ENCODE assay signal across 29 cellular contexts in the genomic region with DNA sequence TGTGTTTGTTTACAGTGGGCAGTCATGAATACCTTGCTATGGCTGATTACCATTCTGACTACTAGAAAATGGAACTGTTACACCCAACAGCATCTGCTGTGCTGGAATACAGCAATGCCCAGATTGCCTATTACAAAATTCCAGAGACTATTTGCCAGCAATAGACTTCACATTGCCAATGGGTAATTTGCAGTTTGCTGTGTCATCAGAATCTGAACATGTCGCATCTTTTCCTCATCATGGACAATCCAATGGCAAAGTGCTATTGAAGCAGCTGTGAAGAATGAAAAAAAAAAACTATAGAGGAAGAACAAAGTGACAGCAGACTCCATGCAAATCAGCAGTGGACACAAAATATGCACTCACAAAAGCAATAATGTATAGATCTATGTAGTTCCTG.
"Had no signal": no experiment of that assay in that cellular context is flagged by ENCODE, and none has a peak within 500 bp of the region (broad histone marks: within the 10 kb centered on the region; RNA-seq: fewer than 3 reads in every experiment).

No MANE protein-coding gene starts in this region.

- H3K27me3 ChIP-seq: adrenal gland, body of pancreas, esophagus muscularis mucosa, foreskin keratinocyte, gastrocnemius medialis, heart left ventricle had no signal

- H3K4me3 ChIP-seq: adrenal gland, body of pancreas, esophagus muscularis mucosa, gastrocnemius medialis, heart left ventricle had no signal

- ATAC-seq: activated CD4-positive, alpha-beta T cell treated with anti-CD3 and anti-CD28 coated beads for 36 hours; activated CD8-positive, alpha-beta memory T cell treated with anti-CD3 and anti-CD28 coated beads, Interleukin-2, amount 10 ng/mL, durations not matched to agents 7 days and 5 days; activated CD8-positive, alpha-beta T cell treated with anti-CD3 and anti-CD28 coated beads, Interleukin-2, amount 10 ng/mL, durations not matched to agents 7 days and 5 days; activated naive CD8-positive, alpha-beta T cell treated with anti-CD3 and anti-CD28 coated beads, Interleukin-2, amount 50 U/mL, for 24 hours; body of pancreas; effector memory CD8-positive, alpha-beta T cell; foreskin keratinocyte; gastrocnemius medialis; heart left ventricle had no signal

- H3K9me3 ChIP-seq: adrenal gland, body of pancreas, gastrocnemius medialis had no signal

- H3K4me1 ChIP-seq: adrenal gland, body of pancreas, esophagus muscularis mucosa, foreskin keratinocyte, gastrocnemius medialis, heart left ventricle had no signal

- H3K36me3 ChIP-seq: adrenal gland, esophagus muscularis mucosa, gastrocnemius medialis, heart left ventricle had no signal

- H3K27ac ChIP-seq: adrenal gland, body of pancreas, esophagus muscularis mucosa, foreskin keratinocyte, gastrocnemius medialis, heart left ventricle had no signal

- DNase-seq: activated CD4-positive, alpha-beta memory T cell treated with anti-CD3 and anti-CD28 coated beads for 36 hours; activated CD4-positive, alpha-beta T cell treated with anti-CD3 and anti-CD28 coated beads for 36 hours; activated CD4-positive, alpha-beta T cell treated with anti-CD3 and anti-CD28 coated beads, Interleukin-2, amount 10 ng/mL, durations not matched to agents 24 days and 14 days; activated CD4-positive, CD25-positive, alpha-beta regulatory T cell; activated CD4-positive, CD25-positive, alpha-beta regulatory T cell treated with anti-CD3 and anti-CD28 coated beads, Interleukin-2, amount 50 U/mL, for 72 hours; activated CD8-positive, alpha-beta memory T cell treated with anti-CD3 and anti-CD28 coated beads, Interleukin-2, amount 10 ng/mL, durations not matched to agents 7 days and 5 days; activated CD8-positive, alpha-beta memory T cell treated with anti-CD3 and anti-CD28 coated beads, Interleukin-2, amount 50 U/mL, for 4 hours; activated CD8-positive, alpha-beta T cell treated with anti-CD3 and anti-CD28 coated beads, Interleukin-2, amount 10 ng/mL, durations not matched to agents 7 days and 5 days; activated effector memory CD4-positive, alpha-beta T cell treated with anti-CD3 and anti-CD28 coated beads, Interleukin-2, amount 50 U/mL, for 16 hours; activated naive CD4-positive, alpha-beta T cell treated with anti-CD3 and anti-CD28 coated beads for 36 hours; activated naive CD8-positive, alpha-beta T cell treated with anti-CD3 and anti-CD28 coated beads for 36 hours; activated naive CD8-positive, alpha-beta T cell treated with anti-CD3 and anti-CD28 coated beads, Interleukin-2, amount 50 U/mL, for 24 hours; activated T-cell treated with anti-CD3 and anti-CD28 coated beads, Interleukin-2, amount 50 U/mL, for 1 hour; activated T-cell treated with anti-CD3 and anti-CD28 coated beads, Interleukin-2, amount 50 U/mL, for 48 hours; adrenal gland; amygdala; aorta; body of pancreas; caudate nucleus; cortex of kidney; dermis blood vessel endothelial cell; effector CD4-positive, alpha-beta T cell; effector memory CD8-positive, alpha-beta T cell; erythroblast; foreskin keratinocyte; gastrocnemius medialis; glutamatergic neuron; heart left ventricle had no signal
